Comparison of ENCODE assay signal across 1 cellular context in genomic region chr1:150963535-150964489, GRCh38.
TF ChIP-seq lines count a peak whose summit lies in the region.

No MANE protein-coding gene starts in this region.

TF ChIP-seq in H1, 55 proteins besides CTCF, POLR2A, EP300 and RAD21:
- peak; percentile 66 for TF ChIP-seq POLR2AphosphoS5 (IDR thresholded peaks at IDR 0.05; ENCODE audit: low read depth, low read length)
- no peak for TF ChIP-seq JUND (IDR thresholded peaks at IDR 0.05; ENCODE audit: low read length)
- TF ChIP-seq ZNF274 (IDR thresholded peaks at IDR 0.05; ENCODE audit: borderline replicate concordance, extremely low read depth, low read length), result no peak
- no peak for TF ChIP-seq CTBP2 (IDR thresholded peaks at IDR 0.05; ENCODE audit: borderline replicate concordance, insufficient read depth, insufficient read length, low read length)
- no peak for TF ChIP-seq CHD7 (IDR thresholded peaks at IDR 0.05; ENCODE audit: insufficient replicate concordance, low read length)
- no peak for TF ChIP-seq SIX5 (IDR thresholded peaks at IDR 0.05; ENCODE audit: low read depth, low read length)
- no peak for TF ChIP-seq EZH2 (IDR thresholded peaks at IDR 0.05; ENCODE audit: low read depth, low read length, severe bottlenecking)
- no peak for TF ChIP-seq GTF2F1 (IDR thresholded peaks at IDR 0.05; ENCODE audit: borderline replicate concordance, low read depth, low read length)
- TF ChIP-seq CHD1 (IDR thresholded peaks at IDR 0.05; ENCODE audit: low read depth, low read length), result no peak
